2 cellular contexts compared by ENCODE assay signal in genomic region chr17:32141690-32142037, GRCh38.
TF ChIP-seq lines count a peak whose summit lies in the region.

No MANE protein-coding gene starts in this region.

TF ChIP-seq in GM12878, 131 proteins besides CTCF, POLR2A, EP300 and RAD21:
- TF ChIP-seq SMAD1 (IDR thresholded peaks at IDR 0.05; ENCODE audit: low read depth, partially characterized antibody) (no peak), ZBTB33 (IDR thresholded peaks at IDR 0.05) (no peak), CREM (IDR thresholded peaks at IDR 0.05; ENCODE audit: low read depth) (no peak), BACH1 (IDR thresholded peaks at IDR 0.05; ENCODE audit: borderline replicate concordance) (no peak), ZBTB11 (CRISPR knock-in tag; IDR thresholded peaks at IDR 0.05) (no peak)

TF ChIP-seq in HepG2, 621 proteins besides CTCF, POLR2A, EP300 and RAD21:
- no peak for TF ChIP-seq ZFAT (CRISPR knock-in tag; conservative IDR thresholded peaks at IDR 0.05)
- TF ChIP-seq GATAD1 (CRISPR knock-in tag; IDR thresholded peaks at IDR 0.05), result no peak
- TF ChIP-seq STAG1 (CRISPR knock-in tag; IDR thresholded peaks at IDR 0.05), result no peak
- TF ChIP-seq ZNF101 (CRISPR knock-in tag; IDR thresholded peaks at IDR 0.05; ENCODE audit: borderline replicate concordance, low read depth), result no peak
- peak; percentile 11; the same call in 1 of the 2 replicates for TF ChIP-seq DMAP1 (CRISPR knock-in tag; IDR thresholded peaks at IDR 0.05)
